In genomic region chr1:14347776-14348175, GRCh38 we compare ENCODE assay signal across 25 cellular contexts.
"Had no signal": no experiment of that assay in that cellular context is flagged by ENCODE, and none has a peak within 500 bp of the region (broad histone marks: within the 10 kb centered on the region; RNA-seq: fewer than 3 reads in every experiment).

No MANE protein-coding gene starts in this region.

- ATAC-seq: stimulated activated effector memory CD8-positive, alpha-beta T cell treated with anti-CD3 and anti-CD28 coated beads, Interleukin-12 subunit alpha, Interleukin-12 subunit beta, amount 100 ng/mL, for 72 hours; stimulated activated memory B cell treated with anti-CD40 and anti-IgM and Interleukin-4, amounts not matched to agents 10 μg/mL and 1 μg/mL and 100 μg/mL, for 72 hours; stimulated activated naive B cell treated with anti-CD40 and anti-IgM and Interleukin-4, amounts not matched to agents 10 μg/mL and 1 μg/mL and 100 μg/mL, for 72 hours; stimulated activated naive CD8-positive, alpha-beta T cell treated with anti-CD3 and anti-CD28 coated beads, Interleukin-15, amount 100 ng/mL, for 72 hours; stimulated activated naive CD8-positive, alpha-beta T cell treated with anti-CD3 and anti-CD28 coated beads, Interleukin-15, Interleukin-2, amounts not matched to agents 100 U/mL and 50 U/mL, for 24 hours; upper lobe of right lung had no signal

- H3K4me3 ChIP-seq: stomach, suprapubic skin, testis, thoracic aorta, thyroid gland, tibial artery, tibial nerve, transverse colon, upper lobe of left lung, upper lobe of right lung, uterus, vagina had no signal

- H3K27ac ChIP-seq: stomach, suprapubic skin, testis, thoracic aorta, thyroid gland, tibial artery, tibial nerve, transverse colon, upper lobe of left lung, upper lobe of right lung, uterus, vagina had no signal

- H3K36me3 ChIP-seq: stomach, suprapubic skin, thoracic aorta, thyroid gland, tibial artery, tibial nerve, transverse colon, upper lobe of left lung, upper lobe of right lung, uterus, vagina had no signal

- H3K27me3 ChIP-seq: stomach, suprapubic skin, testis, thyroid gland, tibial artery, tibial nerve, transverse colon, upper lobe of left lung, upper lobe of right lung, uterus, vagina had no signal

- H3K4me1 ChIP-seq: stomach, suprapubic skin, testis, tibial artery, tibial nerve, transverse colon, upper lobe of left lung, upper lobe of right lung, uterus, vagina had no signal

- H3K9me3 ChIP-seq: suprapubic skin, testis, thoracic aorta, thyroid gland, tibial artery, transverse colon, upper lobe of left lung, upper lobe of right lung, uterus, vagina had no signal

- DNase-seq: stimulated activated CD4-positive, alpha-beta T cell treated with anti-CD3 and anti-CD28 coated beads, Interleukin-2, amount 100 ng/mL, for 48 hours; stimulated activated CD4-positive, alpha-beta T cell treated with anti-CD3 and anti-CD28 coated beads, Interleukin-4, amount 100 ng/mL, for 1 hour; stimulated activated CD4-positive, alpha-beta T cell treated with anti-CD3 and anti-CD28 coated beads, Interleukin-4, amount 100 ng/mL, for 24 hours; stimulated activated CD4-positive, alpha-beta T cell treated with anti-CD3 and anti-CD28 coated beads, Interleukin-4, amount 100 ng/mL, for 4 hours; stimulated activated CD8-positive, alpha-beta memory T cell treated with anti-CD3 and anti-CD28 coated beads, Interleukin-4, amount 100 ng/mL, for 48 hours; stimulated activated naive B cell treated with anti-CD40 and anti-IgM and Interleukin-4, amounts not matched to agents 10 μg/mL and 1 μg/mL and 100 μg/mL, for 72 hours; stimulated activated naive CD4-positive, alpha-beta T cell; stimulated activated naive CD4-positive, alpha-beta T cell treated with Interleukin-2 at 50 U/mL for 16 hours; stimulated activated naive CD8-positive, alpha-beta T cell treated with anti-CD3 and anti-CD28 coated beads, Interleukin-15, amount 100 ng/mL, for 72 hours; stimulated activated naive CD8-positive, alpha-beta T cell treated with anti-CD3 and anti-CD28 coated beads, Interleukin-15, Interleukin-2, amounts not matched to agents 100 U/mL and 50 U/mL, for 24 hours; stomach; substantia nigra; testis; thyroid gland; tibial artery; transverse colon; upper lobe of left lung; upper lobe of right lung; uterus had no signal
